In the genomic region with DNA sequence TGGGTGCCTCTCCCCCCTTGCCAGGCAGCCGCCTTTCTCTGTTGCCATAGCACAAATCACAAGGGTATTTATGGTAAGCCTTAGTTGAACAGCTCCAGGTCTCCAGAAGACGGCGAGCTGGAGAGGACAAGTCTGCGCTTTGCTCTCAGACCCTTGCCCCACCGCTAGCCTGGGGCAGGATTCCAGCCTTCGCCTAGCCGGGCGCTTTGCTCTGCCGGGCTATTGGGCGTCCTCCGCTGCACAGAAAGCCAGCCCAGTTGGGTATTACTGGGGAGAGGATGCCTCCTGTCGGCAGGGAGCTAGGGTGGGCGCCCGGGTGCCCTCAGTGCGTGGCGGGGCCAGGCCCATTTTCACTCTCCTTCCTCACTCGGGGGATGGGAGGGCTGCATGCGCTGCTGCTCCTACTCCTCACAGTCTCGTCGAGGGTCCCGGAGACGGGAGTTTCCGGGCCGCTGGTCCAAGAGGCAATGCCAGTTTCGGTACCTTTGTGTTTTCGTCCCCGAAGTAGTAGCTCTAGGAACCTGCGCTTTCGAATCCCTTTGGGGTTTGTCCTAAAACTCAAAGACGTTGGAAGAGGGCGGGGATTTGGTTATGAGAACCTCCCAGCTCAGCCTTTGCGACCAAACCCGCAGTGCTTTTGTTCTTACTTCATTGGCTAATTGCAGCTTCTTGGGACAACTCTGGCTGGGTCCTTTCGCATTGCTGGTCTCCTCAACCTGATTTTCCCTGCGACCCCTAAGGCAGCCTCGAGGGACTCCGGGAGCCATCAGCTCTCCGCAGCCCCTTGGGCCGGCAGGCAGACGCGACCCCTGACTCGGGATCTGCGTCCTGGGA, we compare ENCODE assay signal across 8 cellular contexts. TPM values are rescaled to one million over a fixed set of nuclear protein-coding genes. Genes with fewer than 3 reads are reported as not detected.
A peak's percentile ranks its signal among the peaks of the same experiment; 100 is the strongest.
DNase-seq lines count a peak whose midpoint lies in the region; ATAC-seq, FAIRE-seq and TF ChIP-seq lines count a peak whose summit lies in the region.

No MANE protein-coding gene starts in this region.

- 0 out of 2 replicates have a peak overlapping the region, but pooled peaks have one; percentile 12 for H2BK15ac ChIP-seq in H1 (ENCODE audit: low read length)

- H2AK5ac ChIP-seq in H1 (ENCODE audit: low read depth, low read length) = no peak overlapping the region

- no peak overlapping the region for H3K18ac ChIP-seq in H1 (ENCODE audit: extremely low read depth, low read length)

- DNase-seq in AG04449 (ENCODE audit: low read depth, low spot score) = no peak
- peak; percentile 64 for DNase-seq in GM13977 (ENCODE audit: low spot score)
- DNase-seq in T-cell = peak in 9 of 34 experiments; percentile 28 to 50 (median 40)
- peak in 1 of 2 experiments; percentile 80 for DNase-seq in H1 (ENCODE audit: low read depth in 1 of 2, low spot score in 2 of 2)
- DNase-seq in naive B cell = no peak
- DNase-seq in NCI-H345 treated with DMSO at 0.1 percent for 48 hours (lab: John Stamatoyannopoulos, UW; ENCODE audit: unreplicated experiment) = no peak
- no peak for DNase-seq in globus pallidus (ENCODE audit: low spot score)

- H3K4ac ChIP-seq in H1 (replicated peaks; ENCODE audit: insufficient read length, low read depth, low read length) = no peak overlapping the region

- H2BK12ac ChIP-seq in H1 (ENCODE audit: low read depth, low read length) = peak overlapping the region; percentile 82

- in situ Hi-C loops in GM13977 (cut with MboI; ENCODE audit: low pct_unique_long_range_greater_than_20kb, low sequenced_read_pairs, unreplicated experiment) = loop anchor here (10.0 to 25.0 kb wide), 2 partner anchors 402 to 519 kb away; no protein-coding TSS in a partner anchor

- ATAC-seq in T-cell (replicated peaks in 1 of 4) = peak; percentile 22 to 37 (median 30)
- ATAC-seq in naive B cell (ENCODE audit: low read depth in 2 of 2) = no peak
- ATAC-seq in GM18502 (IDR thresholded peaks at IDR 0.05; ENCODE audit: poor library complexity, unreplicated experiment) = no peak

- peak overlapping the region; percentile 39; the same call in 1 of the 2 replicates for H4K8ac ChIP-seq in H1 (ENCODE audit: extremely low read depth, insufficient read depth, low read length)

- H4K20me1 ChIP-seq in H1 (replicated peaks in 1 of 2; ENCODE audit: control insufficient read depth in 1 of 2, insufficient read depth in 2 of 2, low read length in 2 of 2) = peaks cover 4 to 13% of the 10 kb centered on the region in 2 experiments

- no peak overlapping the region for H3K27ac Mint-ChIP-seq in T-cell
- H3K27ac Mint-ChIP-seq in naive B cell = peak overlapping the region in 2 of 6 donors; percentile 47 to 93

- no peak overlapping the region for H2BK20ac ChIP-seq in H1 (ENCODE audit: low read length)

- TF ChIP-seq CTCF in AG04449 (IDR thresholded peaks at IDR 0.05; ENCODE audit: insufficient read depth, low read length, missing control alignments) = peak; percentile 76
- peak; percentile 62 for TF ChIP-seq CTCF in GM13977 (IDR thresholded peaks at IDR 0.05; ENCODE audit: extremely low read depth, insufficient read depth, missing control alignments)
- TF ChIP-seq CTCF in H1 (IDR thresholded peaks at IDR 0.05; ENCODE audit: control extremely low read depth in 1 of 3, insufficient read depth in 1 of 3, low read depth in 1 of 3, low read length in 3 of 3) = peak in 2 of 3 experiments; percentile 50 to 51; a peak in 3 of 4 replicates

- H3K23ac ChIP-seq in H1 (ENCODE audit: insufficient read length) = no peak overlapping the region

- H3K36me3 Mint-ChIP-seq in T-cell = no peaks in the 10 kb centered on the region
- H3K36me3 Mint-ChIP-seq in naive B cell = peaks cover 0 to 14% of the 10 kb centered on the region in 2 donors

- H3K14ac ChIP-seq in H1 (ENCODE audit: insufficient read length) = no peak overlapping the region

- no peaks in the 10 kb centered on the region; a peak in 1 of 8 replicates for H3K36me3 ChIP-seq in H1 (ENCODE audit: control insufficient read depth in 2 of 4, insufficient read depth in 4 of 4, low read length in 3 of 4)

- FAIRE-seq in H1 (lab: Jason Lieb, UNC) = no peak

- no peaks in the 10 kb centered on the region for H3K9me3 ChIP-seq in H1 (ENCODE audit: insufficient read depth in 2 of 2, low read depth in 1 of 2, low read length in 1 of 2)

- no peak for TF ChIP-seq POLR2A in H1 (IDR thresholded peaks at IDR 0.05; ENCODE audit: control extremely low read depth in 1 of 2, low read depth in 2 of 2, low read length in 2 of 2)

- TF ChIP-seq EP300 in H1 (IDR thresholded peaks at IDR 0.05; ENCODE audit: borderline replicate concordance in 1 of 2, low read depth in 2 of 2, low read length in 2 of 2) = no peak

- no peak overlapping the region for H2BK120ac ChIP-seq in H1 (replicated peaks; ENCODE audit: low read depth, low read length)

- no peak overlapping the region for H4K5ac ChIP-seq in H1 (ENCODE audit: insufficient read length, low read depth, low read length)

- POLR2A ChIA-PET in AG04449 (lab: Yijun Ruan, JAX) (interaction anchor here (0.6 to 1.1 kb wide), 3 partner anchors 9 to 388 kb away, joined by 3 read pairs; no protein-coding TSS in a partner anchor), T-cell (lab: Charles Lee) (interaction anchor here in 1 of 2 donors (0.6 kb wide), 1 partner anchor 72 kb away, joined by 9 read pairs; no protein-coding TSS in a partner anchor), H1 (lab: Charles Lee; ENCODE audit: partially characterized antibody) (interaction anchor here (1.6 to 16.0 kb wide), 2 partner anchors 10 to 19 kb away, joined by 8 to 184 read pairs; partner anchors contain the start of gene DLX1)

- TF ChIP-seq RAD21 in H1 (IDR thresholded peaks at IDR 0.05 in 1 of 2, conservative IDR thresholded peaks at IDR 0.05 in 1 of 2; ENCODE audit: low read depth in 2 of 2, low read length in 2 of 2) = peak; percentile 62 to 75

- H3K79me1 ChIP-seq in H1 (ENCODE audit: low read depth, low read length) = no peaks in the 10 kb centered on the region

- H3K79me2 ChIP-seq in H1 (ENCODE audit: control insufficient read depth in 1 of 2, insufficient read depth in 2 of 2, low read length in 2 of 2) = no peaks in the 10 kb centered on the region

- no peak overlapping the region for H2BK5ac ChIP-seq in H1 (ENCODE audit: low read depth, low read length)

- H3K4me3 Mint-ChIP-seq in T-cell (peak overlapping the region in 1 of 3 donors; percentile 28), naive B cell (peak overlapping the region in 5 of 8 donors; percentile 39 to 80 (median 62))

- H3K27ac ChIP-seq in H1 (ENCODE audit: low read depth, low read length) = no peak overlapping the region

- peaks cover 50 to 58% (median 54%) of the 10 kb centered on the region in 3 donors for H3K4me1 Mint-ChIP-seq in T-cell
- peaks cover 41 to 50% (median 50%) of the 10 kb centered on the region in 3 donors for H3K4me1 Mint-ChIP-seq in naive B cell

- H3K9ac ChIP-seq in H1 (replicated peaks in 1 of 4; ENCODE audit: extremely low read depth in 1 of 4, low read depth in 3 of 4, low read length in 3 of 4) = peak overlapping the region in 1 of 4 experiments; percentile 8; a peak in 2 of 7 replicates

- H3K4me3 ChIP-seq in AG04449 (ENCODE audit: low read depth, low read length) (peak overlapping the region; percentile 60), H1 (ENCODE audit: extremely low read depth in 1 of 4, insufficient read depth in 2 of 4, low read depth in 3 of 4, low read length in 4 of 4) (peak overlapping the region; percentile 19 to 57 (median 37); a peak in 7 of 8 replicates)

- no peak overlapping the region for H4K91ac ChIP-seq in H1 (replicated peaks; ENCODE audit: insufficient read length, low read length)

- CTCF ChIA-PET in AG04449 (lab: Yijun Ruan, JAX) = interaction anchor here (0.5 to 18.1 kb wide), 40 partner anchors 9 to 1134 kb away, joined by 3 to 355 read pairs (median 8); partner anchors contain the start of genes HAT1 and SLC25A12
- CTCF ChIA-PET in T-cell (lab: Charles Lee) = interaction anchor here (0.5 to 1.9 kb wide), 20 partner anchors 8 to 720 kb away, joined by 3 to 14 read pairs (median 4); partner anchors contain the start of genes DLX1 (in 2 of the 2) and HAT1 (in 1 of the 2)
- CTCF ChIA-PET in H1 (lab: Charles Lee; ENCODE audit: partially characterized antibody) = interaction anchor here (0.6 to 11.7 kb wide), 27 partner anchors 13 to 692 kb away, joined by 3 to 198 read pairs (median 5); partner anchors contain the start of gene DLX1

- WGBS in H1 (ENCODE audit: extremely low coverage in 1 of 2, insufficient coverage in 1 of 2, insufficient read length in 1 of 2, insufficient replicate concordance in 2 of 2, low coverage in 1 of 2, low lambda C conversion rate in 2 of 2, missing lambda C conversion rate in 1 of 2), 2 experiments = 4% methylated on average over 43 of the region's 43 CpGs; no CpG with 5 or more reads in 1 of the 2 experiments

- H3K27me3 Mint-ChIP-seq in T-cell (peaks cover 62 to 81% of the 10 kb centered on the region in 2 donors), naive B cell (peaks cover 68 to 78% (median 73%) of the 10 kb centered on the region in 3 donors)

- H3K4me1 ChIP-seq in H1 (replicated peaks in 1 of 4; ENCODE audit: control insufficient read depth in 3 of 4, insufficient read depth in 4 of 4, low read length in 3 of 4) = peaks cover 4 to 36% (median 19%) of the 10 kb centered on the region in 4 experiments

- H3K27me3 ChIP-seq in H1 (replicated peaks in 1 of 4; ENCODE audit: control insufficient read depth in 3 of 4, extremely low read depth in 1 of 4, insufficient read depth in 3 of 4, low read length in 3 of 4) = peaks cover 74 to 95% (median 88%) of the 10 kb centered on the region in 4 experiments

- H3K56ac ChIP-seq in H1 (replicated peaks; ENCODE audit: insufficient read length, low read depth, low read length) = no peak overlapping the region

- peaks cover 19% of the 10 kb centered on the region; the same call in 1 of the 2 replicates for H3K23me2 ChIP-seq in H1 (ENCODE audit: low read depth, low read length)

- H3K9me3 Mint-ChIP-seq in T-cell (no peaks in the 10 kb centered on the region), naive B cell (peaks cover 0 to 29% (median 11%) of the 10 kb centered on the region in 7 donors)

- H3K4me2 ChIP-seq in H1 (ENCODE audit: insufficient read depth in 1 of 2, low read depth in 2 of 2, low read length in 2 of 2) = peak overlapping the region; percentile 65 to 77

- H2AFZ ChIP-seq in H1 (ENCODE audit: low read length) = peak overlapping the region; percentile 72

RNA-seq across cellular contexts. Expression of gene DLX2, which starts 3.6 kb away (rescaled TPM):
- under 1 TPM in 2 of 5 donors, not detected in 3; 0.16 to 0.19 TPM for total RNA-seq in T-cell
- total RNA-seq in H1 (2021; fragmentation: NEBNext Ultra II Directional; extraction: Animal tissue kit (Norgen Biotek cat#: 25700)) = 0.13 and 0.45 TPM in 2 replicates
- polyA plus RNA-seq in H1 (2011; rRNA removed) (0.05 TPM in 1 of 2 replicates, not detected in the other), naive B cell (ENCODE audit: low read depth in 6 of 6) (not detected)
- polyA plus RNA-seq in H1 (2011; cell fraction: cytosol; rRNA removed) = not detected
- 0.56 TPM for polyA plus RNA-seq in H1 (2011; cell fraction: nucleus; rRNA removed)
- polyA plus RNA-seq in H1 (2012, experiment 1 of 2) = 0.11 TPM in 1 of 4 replicates, not detected in the others
- not detected for polyA plus RNA-seq in H1 (2012, experiment 2 of 2)
- 0.06 TPM for polyA plus RNA-seq in H1 (2013, experiment 1 of 2)
- polyA plus RNA-seq in H1 (2013, experiment 2 of 2) = 0.06 TPM
- not detected in 2 replicates for polyA minus RNA-seq in H1 (2011; rRNA and poly(A)+ RNA removed)
- polyA minus RNA-seq in H1 (2011; cell fraction: cytosol; rRNA and poly(A)+ RNA removed) = not detected
- polyA minus RNA-seq in H1 (2011; cell fraction: nucleus; rRNA and poly(A)+ RNA removed) = 0.50 TPM

RNA-seq across cellular contexts. Expression of gene DLX1, which starts 21.0 kb away (rescaled TPM):
- total RNA-seq in T-cell = not detected
- total RNA-seq in H1 (2021; fragmentation: NEBNext Ultra II Directional; extraction: Animal tissue kit (Norgen Biotek cat#: 25700)) = not detected in 2 replicates
- polyA plus RNA-seq in H1 (2011; rRNA removed) (0.05 and 0.11 TPM in 2 replicates), naive B cell (ENCODE audit: low read depth in 6 of 6) (not detected)
- 0.08 TPM for polyA plus RNA-seq in H1 (2011; cell fraction: cytosol; rRNA removed)
- 0.07 TPM for polyA plus RNA-seq in H1 (2011; cell fraction: nucleus; rRNA removed)
- not detected in 4 replicates for polyA plus RNA-seq in H1 (2012, experiment 1 of 2)
- polyA plus RNA-seq in H1 (2012, experiment 2 of 2) = not detected
- polyA plus RNA-seq in H1 (2013, experiment 1 of 2) = 0.04 TPM
- 0.22 TPM for polyA plus RNA-seq in H1 (2013, experiment 2 of 2)
- 0.19 TPM in 1 of 2 replicates, not detected in the other for polyA minus RNA-seq in H1 (2011; rRNA and poly(A)+ RNA removed)
- polyA minus RNA-seq in H1 (2011; cell fraction: cytosol; rRNA and poly(A)+ RNA removed) = not detected
- polyA minus RNA-seq in H1 (2011; cell fraction: nucleus; rRNA and poly(A)+ RNA removed) = not detected

Comparison
In these comparisons a context has a peak if more than half of its experiments do, and no peak if none do; other contexts are left out.
1. ATAC-seq: peak in T-cell (4 of 4); none in naive B cell (0 of 2) and GM18502 (single experiment).
2. Peak in every context shown above with its lines, with median percentiles within 50 percentile points of each other: CTCF ChIP-seq.